In genomic region chrX:108699368-108699767, GRCh38 we compare ENCODE assay signal across 8 cellular contexts.
DNase-seq lines count a peak whose midpoint lies in the region; ATAC-seq, FAIRE-seq and TF ChIP-seq lines count a peak whose summit lies in the region.

No MANE protein-coding gene starts in this region.

- no peak for TF ChIP-seq POLR2A in erythroblast (IDR thresholded peaks at IDR 0.05; ENCODE audit: low read length)

- TF ChIP-seq CTCF in D721Med (IDR thresholded peaks at IDR 0.05; ENCODE audit: insufficient read depth, missing control alignments) = peak; percentile 41

- DNase-seq in D721Med (ENCODE audit: insufficient read length, low spot score) = no peak
- peak; percentile 12 for DNase-seq in NCI-H2107 (lab: John Stamatoyannopoulos, UW)
- peak; percentile 5 to 34 for DNase-seq in erythroblast (lab: John Stamatoyannopoulos, UW)
- DNase-seq in smooth muscle cell of the brain vasculature (ENCODE audit: low read depth, low spot score) = peak; percentile 7
- DNase-seq in nucleus accumbens (lab: John Stamatoyannopoulos, UW) = no peak
- DNase-seq in central memory CD4-positive, alpha-beta T cell = no peak

- peak; percentile 65 for ATAC-seq in GM19463 (IDR thresholded peaks at IDR 0.05; ENCODE audit: unreplicated experiment)
- ATAC-seq in GM19328 (IDR thresholded peaks at IDR 0.05; ENCODE audit: unreplicated experiment) = no peak

- peak; percentile 53 for FAIRE-seq in D721Med (lab: Jason Lieb, UNC)

Comparison
In these comparisons a context has a peak if more than half of its experiments do, and no peak if none do; other contexts are left out.
1. DNase-seq: peak in NCI-H2107 (single experiment), erythroblast (2 of 2) and smooth muscle cell of the brain vasculature (single experiment); none in D721Med (single experiment), nucleus accumbens (0 of 56) and central memory CD4-positive, alpha-beta T cell (single experiment).